Comparison of ENCODE assay signal across 12 cellular contexts in the genomic region with DNA sequence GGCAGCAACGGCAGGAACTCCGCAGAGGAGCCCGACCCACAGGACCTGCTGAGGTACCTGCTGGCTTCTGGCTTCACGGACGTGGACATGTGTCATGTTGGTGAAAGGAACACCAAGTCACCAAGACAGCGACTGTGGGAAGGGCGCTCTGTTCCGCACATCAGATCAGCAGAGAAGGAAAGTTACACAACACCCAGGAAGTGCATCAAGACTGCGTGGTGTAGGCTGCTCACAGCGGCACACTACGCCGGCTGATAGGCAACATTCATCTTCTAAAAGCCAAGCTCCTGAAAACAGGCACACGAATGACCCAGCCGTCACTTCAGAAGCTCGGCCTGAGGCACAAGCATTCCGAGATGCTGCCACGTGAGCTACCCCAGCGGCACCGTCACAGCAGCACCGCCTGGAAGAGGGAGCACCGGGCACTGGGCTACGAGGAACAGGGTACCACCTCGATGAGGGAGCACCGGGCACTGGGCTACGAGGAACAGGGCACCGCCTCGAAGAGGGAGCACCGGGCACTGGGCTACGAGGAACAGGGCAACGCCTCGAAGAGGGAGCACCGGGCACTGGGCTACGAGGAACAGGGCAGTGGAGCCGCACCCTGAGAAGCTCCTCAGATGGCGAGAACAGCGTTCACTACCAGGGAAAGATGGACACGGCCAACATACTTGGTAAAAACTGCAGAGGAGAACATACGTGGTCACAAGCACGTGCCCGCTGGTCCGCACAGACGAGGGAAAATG.
DNase-seq lines count a peak whose midpoint lies in the region; ATAC-seq and TF ChIP-seq lines count a peak whose summit lies in the region.
"Had no signal": no experiment of that assay in that cellular context is flagged by ENCODE, and none has a peak within 500 bp of the region (broad histone marks: within the 10 kb centered on the region; RNA-seq: fewer than 3 reads in every experiment).

No MANE protein-coding gene starts in this region.

- TF ChIP-seq CTCF in neural crest cell (conservative IDR thresholded peaks at IDR 0.05), result no peak

- CTCF ChIA-PET in activated CD4-positive, alpha-beta memory T cell treated with anti-CD3 and anti-CD28 coated beads, Interleukin-2, amount 10 ng/mL, durations not matched to agents 7 days and 5 days (lab: Charles Lee), result no interaction called here

- H3K4me3 Mint-ChIP-seq in activated naive CD8-positive, alpha-beta T cell treated with anti-CD3 and anti-CD28 coated beads, Interleukin-2, amount 10 ng/mL, durations not matched to agents 7 days and 5 days, result no peak overlapping the region
- no peak overlapping the region for H3K4me3 Mint-ChIP-seq in activated naive CD8-positive, alpha-beta T cell treated with anti-CD3 and anti-CD28 coated beads, Interleukin-2, amount 50 U/mL, for 24 hours
- H3K4me3 Mint-ChIP-seq in neural crest cell, result no peak overlapping the region
- H3K4me3 Mint-ChIP-seq in activated CD4-positive, alpha-beta memory T cell treated with anti-CD3 and anti-CD28 coated beads, Interleukin-2, amount 10 ng/mL, durations not matched to agents 7 days and 5 days, result no peak overlapping the region
- H3K4me3 Mint-ChIP-seq: CD4-positive, alpha-beta T cell had no signal

- POLR2A ChIA-PET in activated naive CD8-positive, alpha-beta T cell treated with anti-CD3 and anti-CD28 coated beads, Interleukin-2, amount 10 ng/mL, durations not matched to agents 7 days and 5 days (lab: Charles Lee), result no interaction called here
- POLR2A ChIA-PET in activated CD4-positive, alpha-beta memory T cell treated with anti-CD3 and anti-CD28 coated beads, Interleukin-2, amount 10 ng/mL, durations not matched to agents 7 days and 5 days (lab: Charles Lee), result no interaction called here

- ATAC-seq in activated naive CD8-positive, alpha-beta T cell treated with anti-CD3 and anti-CD28 coated beads, Interleukin-2, amount 10 ng/mL, durations not matched to agents 7 days and 5 days (ENCODE audit: low read depth), result no peak
- ATAC-seq in activated naive CD8-positive, alpha-beta T cell treated with anti-CD3 and anti-CD28 coated beads, Interleukin-2, amount 50 U/mL, for 24 hours, result no peak
- ATAC-seq in GM19463 (IDR thresholded peaks at IDR 0.05; ENCODE audit: unreplicated experiment), result no peak
- ATAC-seq: GM12878, HepG2 had no signal

- H3K27me3 Mint-ChIP-seq in activated naive CD8-positive, alpha-beta T cell treated with anti-CD3 and anti-CD28 coated beads, Interleukin-2, amount 10 ng/mL, durations not matched to agents 7 days and 5 days, result no peaks in the 10 kb centered on the region
- no peaks in the 10 kb centered on the region for H3K27me3 Mint-ChIP-seq in activated naive CD8-positive, alpha-beta T cell treated with anti-CD3 and anti-CD28 coated beads, Interleukin-2, amount 50 U/mL, for 24 hours
- no peaks in the 10 kb centered on the region for H3K27me3 Mint-ChIP-seq in neural crest cell (ENCODE audit: low read depth)
- no peaks in the 10 kb centered on the region for H3K27me3 Mint-ChIP-seq in activated CD4-positive, alpha-beta memory T cell treated with anti-CD3 and anti-CD28 coated beads, Interleukin-2, amount 10 ng/mL, durations not matched to agents 7 days and 5 days
- H3K27me3 Mint-ChIP-seq: CD4-positive, alpha-beta T cell had no signal

- H3K4me1 Mint-ChIP-seq in activated naive CD8-positive, alpha-beta T cell treated with anti-CD3 and anti-CD28 coated beads, Interleukin-2, amount 10 ng/mL, durations not matched to agents 7 days and 5 days, result no peaks in the 10 kb centered on the region
- H3K4me1 Mint-ChIP-seq in activated naive CD8-positive, alpha-beta T cell treated with anti-CD3 and anti-CD28 coated beads, Interleukin-2, amount 50 U/mL, for 24 hours, result no peaks in the 10 kb centered on the region
- H3K4me1 Mint-ChIP-seq in neural crest cell, result peaks cover 8% of the 10 kb centered on the region
- H3K4me1 Mint-ChIP-seq in activated CD4-positive, alpha-beta memory T cell treated with anti-CD3 and anti-CD28 coated beads, Interleukin-2, amount 10 ng/mL, durations not matched to agents 7 days and 5 days, result no peaks in the 10 kb centered on the region

- peak overlapping the region; percentile 12 for H3K27ac Mint-ChIP-seq in activated naive CD8-positive, alpha-beta T cell treated with anti-CD3 and anti-CD28 coated beads, Interleukin-2, amount 10 ng/mL, durations not matched to agents 7 days and 5 days
- H3K27ac Mint-ChIP-seq in activated naive CD8-positive, alpha-beta T cell treated with anti-CD3 and anti-CD28 coated beads, Interleukin-2, amount 50 U/mL, for 24 hours, result no peak overlapping the region
- H3K27ac Mint-ChIP-seq in neural crest cell (ENCODE audit: unreplicated experiment), result peak overlapping the region; percentile 71
- no peak overlapping the region for H3K27ac Mint-ChIP-seq in activated CD4-positive, alpha-beta memory T cell treated with anti-CD3 and anti-CD28 coated beads, Interleukin-2, amount 10 ng/mL, durations not matched to agents 7 days and 5 days
- H3K27ac Mint-ChIP-seq: CD4-positive, alpha-beta T cell had no signal

- H3K9me3 Mint-ChIP-seq in activated naive CD8-positive, alpha-beta T cell treated with anti-CD3 and anti-CD28 coated beads, Interleukin-2, amount 10 ng/mL, durations not matched to agents 7 days and 5 days, result no peaks in the 10 kb centered on the region
- no peaks in the 10 kb centered on the region for H3K9me3 Mint-ChIP-seq in activated naive CD8-positive, alpha-beta T cell treated with anti-CD3 and anti-CD28 coated beads, Interleukin-2, amount 50 U/mL, for 24 hours
- no peaks in the 10 kb centered on the region for H3K9me3 Mint-ChIP-seq in neural crest cell
- no peaks in the 10 kb centered on the region for H3K9me3 Mint-ChIP-seq in activated CD4-positive, alpha-beta memory T cell treated with anti-CD3 and anti-CD28 coated beads, Interleukin-2, amount 10 ng/mL, durations not matched to agents 7 days and 5 days
- H3K9me3 Mint-ChIP-seq: CD4-positive, alpha-beta T cell had no signal

- peaks cover 2% of the 10 kb centered on the region for H3K36me3 Mint-ChIP-seq in activated naive CD8-positive, alpha-beta T cell treated with anti-CD3 and anti-CD28 coated beads, Interleukin-2, amount 10 ng/mL, durations not matched to agents 7 days and 5 days
- no peaks in the 10 kb centered on the region for H3K36me3 Mint-ChIP-seq in activated naive CD8-positive, alpha-beta T cell treated with anti-CD3 and anti-CD28 coated beads, Interleukin-2, amount 50 U/mL, for 24 hours (ENCODE audit: low read depth)
- no peaks in the 10 kb centered on the region for H3K36me3 Mint-ChIP-seq in neural crest cell (ENCODE audit: low read depth)
- no peaks in the 10 kb centered on the region for H3K36me3 Mint-ChIP-seq in activated CD4-positive, alpha-beta memory T cell treated with anti-CD3 and anti-CD28 coated beads, Interleukin-2, amount 10 ng/mL, durations not matched to agents 7 days and 5 days (ENCODE audit: low read depth)

- no peak for DNase-seq in activated naive CD8-positive, alpha-beta T cell treated with anti-CD3 and anti-CD28 coated beads, Interleukin-2, amount 10 ng/mL, durations not matched to agents 7 days and 5 days
- no peak for DNase-seq in activated naive CD8-positive, alpha-beta T cell treated with anti-CD3 and anti-CD28 coated beads, Interleukin-2, amount 50 U/mL, for 24 hours
- DNase-seq in MV-4-11 (lab: John Stamatoyannopoulos, UW) (peak; percentile 30), neural crest cell (ENCODE audit: low read depth, low spot score) (no peak), NCI-H1105 treated with DMSO at 0.1 percent for 48 hours (lab: John Stamatoyannopoulos, UW) (no peak)
- no peak for DNase-seq in activated CD4-positive, alpha-beta memory T cell treated with anti-CD3 and anti-CD28 coated beads, Interleukin-2, amount 10 ng/mL, durations not matched to agents 7 days and 5 days
- DNase-seq: CD4-positive, alpha-beta T cell; DMS79; GOT3 had no signal

Comparison
In these comparisons a context has a peak if more than half of its experiments do, and no peak if none do; other contexts are left out.
1. H3K27ac Mint-ChIP-seq: peak in activated naive CD8-positive, alpha-beta T cell treated with anti-CD3 and anti-CD28 coated beads, Interleukin-2, amount 10 ng/mL, durations not matched to agents 7 days and 5 days (single experiment) and neural crest cell (single experiment); none in activated naive CD8-positive, alpha-beta T cell treated with anti-CD3 and anti-CD28 coated beads, Interleukin-2, amount 50 U/mL, for 24 hours (single experiment) and activated CD4-positive, alpha-beta memory T cell treated with anti-CD3 and anti-CD28 coated beads, Interleukin-2, amount 10 ng/mL, durations not matched to agents 7 days and 5 days (single experiment).